Comparison of ENCODE assay signal across 10 cellular contexts in the genomic region with DNA sequence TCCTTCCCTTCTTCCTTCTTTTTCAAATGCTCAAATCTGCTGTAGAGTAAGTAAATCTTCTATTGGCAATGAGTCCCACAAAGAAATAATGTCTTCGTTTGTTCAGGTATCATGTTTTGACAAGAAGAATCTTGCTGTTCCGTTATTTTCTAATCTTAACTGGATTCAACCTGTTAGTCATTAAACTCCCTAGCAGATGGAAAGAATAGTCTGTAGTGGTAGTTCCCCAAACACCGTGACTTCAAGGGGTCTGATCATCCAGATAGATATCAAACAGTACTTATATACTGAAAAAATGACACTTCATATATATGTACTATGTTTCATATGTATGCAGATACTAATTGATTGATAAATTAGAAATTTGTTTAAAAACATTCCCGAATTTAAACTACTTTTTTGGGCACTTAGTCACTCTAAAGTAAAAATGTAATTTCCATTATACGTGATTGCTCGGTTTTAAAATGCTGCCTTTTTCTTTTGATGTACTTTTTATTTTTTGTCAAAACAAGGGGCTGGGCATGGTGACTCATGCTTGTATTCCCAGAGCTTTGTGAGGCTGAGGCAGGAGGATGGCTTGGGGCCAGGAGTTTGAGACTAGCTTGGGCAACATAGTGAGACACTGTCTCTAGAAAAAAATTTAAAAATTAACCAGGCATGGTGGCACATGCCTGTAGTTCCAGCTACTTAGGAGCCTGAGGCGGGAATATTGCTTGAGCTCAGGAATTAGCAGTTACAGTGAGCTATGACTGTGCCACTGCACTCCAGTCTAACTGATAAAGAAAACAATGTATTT.
A peak's percentile ranks its signal among the peaks of the same experiment; 100 is the strongest.
DNase-seq lines count a peak whose midpoint lies in the region; ATAC-seq, FAIRE-seq and TF ChIP-seq lines count a peak whose summit lies in the region.
"Had no signal": no experiment of that assay in that cellular context is flagged by ENCODE, and none has a peak within 500 bp of the region (broad histone marks: within the 10 kb centered on the region; RNA-seq: fewer than 3 reads in every experiment).

No MANE protein-coding gene starts in this region.

- H3K9me3 Mint-ChIP-seq in astrocyte (ENCODE audit: unreplicated experiment), result no peaks in the 10 kb centered on the region
- peaks cover 0 to 3% (median 0%) of the 10 kb centered on the region in 6 donors for H3K9me3 Mint-ChIP-seq in immature natural killer cell
- H3K9me3 Mint-ChIP-seq in CD8-positive, alpha-beta memory T cell, result no peaks in the 10 kb centered on the region

- H3K4me3 Mint-ChIP-seq in astrocyte (ENCODE audit: unreplicated experiment) (no peak overlapping the region), immature natural killer cell (peak overlapping the region in 3 of 5 donors; percentile 2 to 39 (median 22))
- no peak overlapping the region for H3K4me3 Mint-ChIP-seq in CD8-positive, alpha-beta memory T cell

- no peaks in the 10 kb centered on the region for H3K27me3 ChIP-seq in astrocyte (ENCODE audit: insufficient read depth, low read length)
- H3K27me3 ChIP-seq in thyroid gland, result no peaks in the 10 kb centered on the region
- no peaks in the 10 kb centered on the region for H3K27me3 ChIP-seq in CD8-positive, alpha-beta memory T cell (ENCODE audit: insufficient read depth, low read length, poor library complexity, severe bottlenecking)

- in situ Hi-C loops in G401 (cut with HindIII; ENCODE audit: low sequenced_read_pairs), result no loop called here

- H3K4me1 ChIP-seq in astrocyte (ENCODE audit: insufficient read depth, low read length) (peaks cover 49% of the 10 kb centered on the region), thyroid gland (no peaks in the 10 kb centered on the region)
- peaks cover 13% of the 10 kb centered on the region for H3K4me1 ChIP-seq in CD8-positive, alpha-beta memory T cell (ENCODE audit: insufficient read depth, low read length)

- H3K36me3 ChIP-seq in astrocyte (ENCODE audit: insufficient read depth, low read length) (no peaks in the 10 kb centered on the region), thyroid gland (no peaks in the 10 kb centered on the region)
- no peaks in the 10 kb centered on the region for H3K36me3 ChIP-seq in CD8-positive, alpha-beta memory T cell (ENCODE audit: insufficient read depth, low read length)

- no peak for ATAC-seq in HG02678 (IDR thresholded peaks at IDR 0.05; ENCODE audit: unreplicated experiment)

- POLR2A ChIA-PET in CD8-positive, alpha-beta memory T cell (lab: Charles Lee), result no interaction called here

- no peaks in the 10 kb centered on the region for H4K20me1 ChIP-seq in astrocyte (ENCODE audit: insufficient read depth, low read length)

- intact Hi-C loops in thyroid gland (cut with DNase I), result no loop called here

- peak overlapping the region; percentile 30 for H3K4me2 ChIP-seq in astrocyte (ENCODE audit: low read length)

- peak; percentile 60 for FAIRE-seq in astrocyte (lab: Jason Lieb, UNC)

- TF ChIP-seq CTCF in astrocyte (IDR thresholded peaks at IDR 0.05; ENCODE audit: insufficient read depth, low read depth, low read length), result no peak
- no peak for TF ChIP-seq CTCF in thyroid gland (IDR thresholded peaks at IDR 0.05)

- H3K4me3 ChIP-seq in astrocyte (ENCODE audit: insufficient read depth, low read depth, low read length) (no peak overlapping the region), thyroid gland (replicated peaks in 1 of 3) (no peak overlapping the region)
- no peak overlapping the region for H3K4me3 ChIP-seq in CD8-positive, alpha-beta memory T cell (ENCODE audit: low read length)

- no peak overlapping the region for H2AFZ ChIP-seq in astrocyte (ENCODE audit: low read depth, low read length)

- H3K27ac ChIP-seq in astrocyte (ENCODE audit: low read depth, low read length) (peak overlapping the region; percentile 88), thyroid gland (no peak overlapping the region)
- no peak overlapping the region for H3K27ac ChIP-seq in CD8-positive, alpha-beta memory T cell (ENCODE audit: low read depth, low read length)

- peak overlapping the region; percentile 26 for H3K9ac ChIP-seq in astrocyte (ENCODE audit: low read length)

- DNase-seq in HT1080 (ENCODE audit: low read depth) (peak; percentile 95), astrocyte (ENCODE audit: low read depth) (peak; percentile 86), immature natural killer cell (no peak), thyroid gland (peak; percentile 12 to 14), cerebellar cortex (ENCODE audit: low spot score) (no peak), G401 (ENCODE audit: low spot score) (no peak)
- no peak for DNase-seq in CD8-positive, alpha-beta memory T cell
- DNase-seq: central memory CD4-positive, alpha-beta T cell; NCI-H345 had no signal

- WGBS in thyroid gland, 2 donors, result 77 to 78% methylated on average over 7 of the region's 7 CpGs

- CTCF ChIA-PET in CD8-positive, alpha-beta memory T cell (lab: Charles Lee), result no interaction called here

- H3K27ac Mint-ChIP-seq in astrocyte (ENCODE audit: unreplicated experiment) (peak overlapping the region; percentile 95), immature natural killer cell (peak overlapping the region in 1 of 6 donors; percentile 21)
- no peak overlapping the region for H3K27ac Mint-ChIP-seq in CD8-positive, alpha-beta memory T cell

- no peaks in the 10 kb centered on the region for H3K79me2 ChIP-seq in astrocyte (ENCODE audit: insufficient read depth, low read length)

- H3K27me3 Mint-ChIP-seq in astrocyte (ENCODE audit: low read depth, unreplicated experiment) (no peaks in the 10 kb centered on the region), immature natural killer cell (ENCODE audit: low read depth in 3 of 3) (peaks cover 0 to 3% (median 0%) of the 10 kb centered on the region in 3 donors)
- H3K27me3 Mint-ChIP-seq in CD8-positive, alpha-beta memory T cell, result no peaks in the 10 kb centered on the region

- peaks cover 50% of the 10 kb centered on the region for H3K4me1 Mint-ChIP-seq in astrocyte (ENCODE audit: low read depth, unreplicated experiment)
- H3K4me1 Mint-ChIP-seq in immature natural killer cell, result peaks cover 37 to 57% of the 10 kb centered on the region in 2 donors
- peaks cover 24 to 29% (median 29%) of the 10 kb centered on the region in 3 donors for H3K4me1 Mint-ChIP-seq in CD8-positive, alpha-beta memory T cell

- no peaks in the 10 kb centered on the region for H3K36me3 Mint-ChIP-seq in astrocyte (ENCODE audit: low read depth, unreplicated experiment)
- peaks cover 0 to 9% (median 0%) of the 10 kb centered on the region in 3 donors for H3K36me3 Mint-ChIP-seq in immature natural killer cell
- H3K36me3 Mint-ChIP-seq in CD8-positive, alpha-beta memory T cell, result peaks cover 0 to 10% (median 0%) of the 10 kb centered on the region in 3 donors

- H3K9me3 ChIP-seq in astrocyte (ENCODE audit: insufficient read depth, low read depth, low read length) (no peaks in the 10 kb centered on the region), thyroid gland (no peaks in the 10 kb centered on the region)
- no peaks in the 10 kb centered on the region for H3K9me3 ChIP-seq in CD8-positive, alpha-beta memory T cell (ENCODE audit: low read length)

- TF ChIP-seq POLR2A in thyroid gland (IDR thresholded peaks at IDR 0.05), result no peak

Comparison
In these comparisons a context has a peak if more than half of its experiments do, and no peak if none do; other contexts are left out.
1. DNase-seq: peak in HT1080 (single experiment), astrocyte (single experiment) and thyroid gland (2 of 2); none in immature natural killer cell (0 of 3), CD8-positive, alpha-beta memory T cell (0 of 5), cerebellar cortex (single experiment) and G401 (single experiment).
2. H3K4me3 Mint-ChIP-seq: peak in immature natural killer cell (3 of 5); none in astrocyte (single experiment) and CD8-positive, alpha-beta memory T cell (0 of 7).